25 cellular contexts compared by ENCODE assay signal in genomic region chr2:11867926-11868325, GRCh38.
DNase-seq lines count a peak whose midpoint lies in the region; ATAC-seq and TF ChIP-seq lines count a peak whose summit lies in the region.
"Had no signal": no experiment of that assay in that cellular context is flagged by ENCODE, and none has a peak within 500 bp of the region (broad histone marks: within the 10 kb centered on the region; RNA-seq: fewer than 3 reads in every experiment).

No MANE protein-coding gene starts in this region.

- no peaks in the 10 kb centered on the region for H3K4me1 ChIP-seq in colonic mucosa

- ATAC-seq in stimulated activated memory B cell treated with anti-CD40 and anti-IgM and Interleukin-4, amounts not matched to agents 10 μg/mL and 1 μg/mL and 100 μg/mL, for 72 hours = no peak
- ATAC-seq: activated naive CD8-positive, alpha-beta T cell treated with anti-CD3 and anti-CD28 coated beads, Interleukin-2, amount 50 U/mL, for 24 hours; gastroesophageal sphincter; upper lobe of right lung had no signal

- no peak overlapping the region for H3K4me3 Mint-ChIP-seq in stimulated activated memory B cell treated with anti-CD40 and anti-IgM and Interleukin-4, amounts not matched to agents 10 μg/mL and 1 μg/mL and 100 μg/mL, for 72 hours
- H3K4me3 Mint-ChIP-seq: activated naive CD8-positive, alpha-beta T cell treated with anti-CD3 and anti-CD28 coated beads, Interleukin-2, amount 50 U/mL, for 24 hours; HFFc6; nephron had no signal

- no peaks in the 10 kb centered on the region for H3K27me3 Mint-ChIP-seq in stimulated activated memory B cell treated with anti-CD40 and anti-IgM and Interleukin-4, amounts not matched to agents 10 μg/mL and 1 μg/mL and 100 μg/mL, for 72 hours
- H3K27me3 Mint-ChIP-seq: progenitor cell of endocrine pancreas had no signal

- no peaks in the 10 kb centered on the region for H3K36me3 ChIP-seq in colonic mucosa
- H3K36me3 ChIP-seq: gastroesophageal sphincter, upper lobe of right lung had no signal

- intact Hi-C loops in colonic mucosa (cut with DNase I) = no loop called here

- H3K9me3 ChIP-seq in colonic mucosa = no peaks in the 10 kb centered on the region
- H3K9me3 ChIP-seq: gastroesophageal sphincter, upper lobe of right lung had no signal

- H3K36me3 Mint-ChIP-seq in stimulated activated memory B cell treated with anti-CD40 and anti-IgM and Interleukin-4, amounts not matched to agents 10 μg/mL and 1 μg/mL and 100 μg/mL, for 72 hours = no peaks in the 10 kb centered on the region

- H3K9ac ChIP-seq in colonic mucosa (ENCODE audit: low read depth in 2 of 2, low read length in 2 of 2) = no peak overlapping the region

- peak; percentile 22 for DNase-seq in activated effector memory CD4-positive, alpha-beta T cell treated with anti-CD3 and anti-CD28 coated beads, Interleukin-2, amount 50 U/mL, for 16 hours
- no peak for DNase-seq in activated effector memory CD4-positive, alpha-beta T cell treated with Interleukin-2 at 50 U/mL for 16 hours
- peak; percentile 12 for DNase-seq in M059J (ENCODE audit: low read depth)
- DNase-seq in colonic mucosa = peak; percentile 8
- DNase-seq in Kasumi-1 (lab: John Stamatoyannopoulos, UW) = no peak
- no peak for DNase-seq in middle frontal gyrus (ENCODE audit: extremely low spot score, low spot score)
- no peak for DNase-seq in SW 1271 (lab: John Stamatoyannopoulos, UW)
- DNase-seq: activated CD4-positive, CD25-positive, alpha-beta regulatory T cell treated with anti-CD3 and anti-CD28 coated beads, Interleukin-2, amount 50 U/mL, for 72 hours; activated naive CD8-positive, alpha-beta T cell treated with anti-CD3 and anti-CD28 coated beads, Interleukin-2, amount 50 U/mL, for 24 hours; C1 segment of cervical spinal cord; dermis blood vessel endothelial cell; erythroblast; GF-D8; HFFc6; KBM-7; mesendoderm; NCI-H2171; NCI-H748 treated with DMSO at 0.1 percent for 48 hours; stimulated activated CD4-positive, alpha-beta T cell treated with anti-CD3 and anti-CD28 coated beads, Interleukin-4, amount 100 ng/mL, for 24 hours; upper lobe of right lung had no signal

- no peaks in the 10 kb centered on the region for H3K9me3 Mint-ChIP-seq in stimulated activated memory B cell treated with anti-CD40 and anti-IgM and Interleukin-4, amounts not matched to agents 10 μg/mL and 1 μg/mL and 100 μg/mL, for 72 hours
- H3K9me3 Mint-ChIP-seq: activated naive CD8-positive, alpha-beta T cell treated with anti-CD3 and anti-CD28 coated beads, Interleukin-2, amount 50 U/mL, for 24 hours; HFFc6; nephron had no signal

- H3K4me3 ChIP-seq in colonic mucosa = no peak overlapping the region
- H3K4me3 ChIP-seq: gastroesophageal sphincter, smooth muscle cell, upper lobe of right lung had no signal

- H3K4me1 Mint-ChIP-seq in stimulated activated memory B cell treated with anti-CD40 and anti-IgM and Interleukin-4, amounts not matched to agents 10 μg/mL and 1 μg/mL and 100 μg/mL, for 72 hours = peaks cover 81% of the 10 kb centered on the region

- H3K27me3 ChIP-seq in colonic mucosa = no peaks in the 10 kb centered on the region
- H3K27me3 ChIP-seq: gastroesophageal sphincter, upper lobe of right lung had no signal

- TF ChIP-seq CTCF in colonic mucosa (IDR thresholded peaks at IDR 0.05) = no peak

- H3K27ac Mint-ChIP-seq in stimulated activated memory B cell treated with anti-CD40 and anti-IgM and Interleukin-4, amounts not matched to agents 10 μg/mL and 1 μg/mL and 100 μg/mL, for 72 hours = peak overlapping the region; percentile 21
- H3K27ac Mint-ChIP-seq: activated naive CD8-positive, alpha-beta T cell treated with anti-CD3 and anti-CD28 coated beads, Interleukin-2, amount 50 U/mL, for 24 hours; HFFc6; nephron; progenitor cell of endocrine pancreas had no signal

- no peak overlapping the region for H3K27ac ChIP-seq in colonic mucosa
- H3K27ac ChIP-seq: gastroesophageal sphincter, upper lobe of right lung had no signal

Comparison
In these comparisons a context has a peak if more than half of its experiments do, and no peak if none do; other contexts are left out.
1. DNase-seq: peak in activated effector memory CD4-positive, alpha-beta T cell treated with anti-CD3 and anti-CD28 coated beads, Interleukin-2, amount 50 U/mL, for 16 hours (single experiment), M059J (single experiment) and colonic mucosa (single experiment); none in activated effector memory CD4-positive, alpha-beta T cell treated with Interleukin-2 at 50 U/mL for 16 hours (single experiment), Kasumi-1 (0 of 2), middle frontal gyrus (single experiment) and SW 1271 (0 of 2).